1 cellular context compared by ENCODE assay signal in genomic region chr1:230680300-230681025, GRCh38.
A peak's percentile ranks its signal among the peaks of the same experiment; 100 is the strongest.
TF ChIP-seq lines count a peak whose summit lies in the region.

No MANE protein-coding gene starts in this region.

TF ChIP-seq in HepG2, 621 proteins besides CTCF, POLR2A, EP300 and RAD21 (continued from another document and continues in another):
- peak; percentile 76 for TF ChIP-seq PAXIP1 (CRISPR knock-in tag; conservative IDR thresholded peaks at IDR 0.05)
- TF ChIP-seq, protein P1, sequence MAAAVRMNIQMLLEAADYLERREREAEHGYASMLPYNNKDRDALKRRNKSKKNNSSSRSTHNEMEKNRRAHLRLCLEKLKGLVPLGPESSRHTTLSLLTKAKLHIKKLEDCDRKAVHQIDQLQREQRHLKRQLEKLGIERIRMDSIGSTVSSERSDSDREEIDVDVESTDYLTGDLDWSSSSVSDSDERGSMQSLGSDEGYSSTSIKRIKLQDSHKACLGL (CRISPR knock-in tag; IDR thresholded peaks at IDR 0.05): no peak
- no peak for TF ChIP-seq SATB2 (CRISPR knock-in tag; IDR thresholded peaks at IDR 0.05)
- TF ChIP-seq PRPF4 (IDR thresholded peaks at IDR 0.05; ENCODE audit: low read depth, low read length, poor library complexity, severe bottlenecking): no peak
- TF ChIP-seq HOXA7 (CRISPR knock-in tag; IDR thresholded peaks at IDR 0.05): no peak
- no peak for TF ChIP-seq HOXA9 (CRISPR knock-in tag; IDR thresholded peaks at IDR 0.05; ENCODE audit: borderline replicate concordance)
- peak; percentile 89 for TF ChIP-seq GATAD2A (CRISPR knock-in tag; IDR thresholded peaks at IDR 0.05)
- no peak for TF ChIP-seq ZNF337 (CRISPR knock-in tag; IDR thresholded peaks at IDR 0.05; ENCODE audit: borderline replicate concordance, low read depth)
- 0 out of 2 replicates have a peak, but pooled peaks have one; percentile 23 for TF ChIP-seq FOXA1 (IDR thresholded peaks at IDR 0.05)
- TF ChIP-seq FOXA1 (CRISPR knock-in tag; IDR thresholded peaks at IDR 0.05): peak; percentile 56
- TF ChIP-seq SOX5 (CRISPR knock-in tag; IDR thresholded peaks at IDR 0.05; ENCODE audit: borderline replicate concordance): peak; percentile 92; the same call in 1 of the 2 replicates
- TF ChIP-seq ZFP91 (CRISPR knock-in tag; IDR thresholded peaks at IDR 0.05; ENCODE audit: borderline replicate concordance): no peak
- no peak for TF ChIP-seq RXRA (CRISPR knock-in tag; IDR thresholded peaks at IDR 0.05)
- no peak for TF ChIP-seq ZNF501 (CRISPR knock-in tag; IDR thresholded peaks at IDR 0.05)
- no peak for TF ChIP-seq ZNF704 (CRISPR knock-in tag; IDR thresholded peaks at IDR 0.05; ENCODE audit: borderline replicate concordance)
- TF ChIP-seq GABPA (IDR thresholded peaks at IDR 0.05; ENCODE audit: low read depth, low read length): no peak
- TF ChIP-seq GABPA (CRISPR knock-in tag; IDR thresholded peaks at IDR 0.05; ENCODE audit: low read depth): no peak
- no peak for TF ChIP-seq CHD2 (IDR thresholded peaks at IDR 0.05; ENCODE audit: low read depth, low read length)
- no peak for TF ChIP-seq ZNF460 (CRISPR knock-in tag; IDR thresholded peaks at IDR 0.05; ENCODE audit: borderline replicate concordance)
- no peak for TF ChIP-seq ZNF605 (CRISPR knock-in tag; IDR thresholded peaks at IDR 0.05)
- peak; percentile 81 for TF ChIP-seq TFAP4 (IDR thresholded peaks at IDR 0.05; ENCODE audit: borderline replicate concordance, low read depth)
- TF ChIP-seq ASH2L (IDR thresholded peaks at IDR 0.05; ENCODE audit: insufficient read length, low read depth, low read length): peak; percentile 49
- no peak; the same call in 1 of the 2 replicates for TF ChIP-seq NFE2L2 (IDR thresholded peaks at IDR 0.05; ENCODE audit: low read length)
- no peak for TF ChIP-seq ZNF644 (CRISPR knock-in tag; IDR thresholded peaks at IDR 0.05; ENCODE audit: low read depth)
- TF ChIP-seq ZNF44 (CRISPR knock-in tag; IDR thresholded peaks at IDR 0.05): no peak
- TF ChIP-seq SIN3A (IDR thresholded peaks at IDR 0.05; ENCODE audit: borderline replicate concordance, low read depth, low read length): no peak
- TF ChIP-seq TSC22D2 (CRISPR knock-in tag; IDR thresholded peaks at IDR 0.05; ENCODE audit: borderline replicate concordance): no peak
- TF ChIP-seq NCOR1 (IDR thresholded peaks at IDR 0.05; ENCODE audit: borderline replicate concordance, low read length): peak; percentile 65; the same call in 1 of the 2 replicates
- TF ChIP-seq, protein P2, sequence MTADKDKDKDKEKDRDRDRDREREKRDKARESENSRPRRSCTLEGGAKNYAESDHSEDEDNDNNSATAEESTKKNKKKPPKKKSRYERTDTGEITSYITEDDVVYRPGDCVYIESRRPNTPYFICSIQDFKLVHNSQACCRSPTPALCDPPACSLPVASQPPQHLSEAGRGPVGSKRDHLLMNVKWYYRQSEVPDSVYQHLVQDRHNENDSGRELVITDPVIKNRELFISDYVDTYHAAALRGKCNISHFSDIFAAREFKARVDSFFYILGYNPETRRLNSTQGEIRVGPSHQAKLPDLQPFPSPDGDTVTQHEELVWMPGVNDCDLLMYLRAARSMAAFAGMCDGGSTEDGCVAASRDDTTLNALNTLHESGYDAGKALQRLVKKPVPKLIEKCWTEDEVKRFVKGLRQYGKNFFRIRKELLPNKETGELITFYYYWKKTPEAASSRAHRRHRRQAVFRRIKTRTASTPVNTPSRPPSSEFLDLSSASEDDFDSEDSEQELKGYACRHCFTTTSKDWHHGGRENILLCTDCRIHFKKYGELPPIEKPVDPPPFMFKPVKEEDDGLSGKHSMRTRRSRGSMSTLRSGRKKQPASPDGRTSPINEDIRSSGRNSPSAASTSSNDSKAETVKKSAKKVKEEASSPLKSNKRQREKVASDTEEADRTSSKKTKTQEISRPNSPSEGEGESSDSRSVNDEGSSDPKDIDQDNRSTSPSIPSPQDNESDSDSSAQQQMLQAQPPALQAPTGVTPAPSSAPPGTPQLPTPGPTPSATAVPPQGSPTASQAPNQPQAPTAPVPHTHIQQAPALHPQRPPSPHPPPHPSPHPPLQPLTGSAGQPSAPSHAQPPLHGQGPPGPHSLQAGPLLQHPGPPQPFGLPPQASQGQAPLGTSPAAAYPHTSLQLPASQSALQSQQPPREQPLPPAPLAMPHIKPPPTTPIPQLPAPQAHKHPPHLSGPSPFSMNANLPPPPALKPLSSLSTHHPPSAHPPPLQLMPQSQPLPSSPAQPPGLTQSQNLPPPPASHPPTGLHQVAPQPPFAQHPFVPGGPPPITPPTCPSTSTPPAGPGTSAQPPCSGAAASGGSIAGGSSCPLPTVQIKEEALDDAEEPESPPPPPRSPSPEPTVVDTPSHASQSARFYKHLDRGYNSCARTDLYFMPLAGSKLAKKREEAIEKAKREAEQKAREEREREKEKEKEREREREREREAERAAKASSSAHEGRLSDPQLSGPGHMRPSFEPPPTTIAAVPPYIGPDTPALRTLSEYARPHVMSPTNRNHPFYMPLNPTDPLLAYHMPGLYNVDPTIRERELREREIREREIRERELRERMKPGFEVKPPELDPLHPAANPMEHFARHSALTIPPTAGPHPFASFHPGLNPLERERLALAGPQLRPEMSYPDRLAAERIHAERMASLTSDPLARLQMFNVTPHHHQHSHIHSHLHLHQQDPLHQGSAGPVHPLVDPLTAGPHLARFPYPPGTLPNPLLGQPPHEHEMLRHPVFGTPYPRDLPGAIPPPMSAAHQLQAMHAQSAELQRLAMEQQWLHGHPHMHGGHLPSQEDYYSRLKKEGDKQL (CRISPR knock-in tag; IDR thresholded peaks at IDR 0.05; ENCODE audit: low read depth): 0 out of 2 replicates have a peak, but pooled peaks have one; percentile 23
- no peak for TF ChIP-seq ZMYM4 (CRISPR knock-in tag; IDR thresholded peaks at IDR 0.05)
- no peak for TF ChIP-seq CCDC6 (CRISPR knock-in tag; IDR thresholded peaks at IDR 0.05)
- TF ChIP-seq, protein P3, sequence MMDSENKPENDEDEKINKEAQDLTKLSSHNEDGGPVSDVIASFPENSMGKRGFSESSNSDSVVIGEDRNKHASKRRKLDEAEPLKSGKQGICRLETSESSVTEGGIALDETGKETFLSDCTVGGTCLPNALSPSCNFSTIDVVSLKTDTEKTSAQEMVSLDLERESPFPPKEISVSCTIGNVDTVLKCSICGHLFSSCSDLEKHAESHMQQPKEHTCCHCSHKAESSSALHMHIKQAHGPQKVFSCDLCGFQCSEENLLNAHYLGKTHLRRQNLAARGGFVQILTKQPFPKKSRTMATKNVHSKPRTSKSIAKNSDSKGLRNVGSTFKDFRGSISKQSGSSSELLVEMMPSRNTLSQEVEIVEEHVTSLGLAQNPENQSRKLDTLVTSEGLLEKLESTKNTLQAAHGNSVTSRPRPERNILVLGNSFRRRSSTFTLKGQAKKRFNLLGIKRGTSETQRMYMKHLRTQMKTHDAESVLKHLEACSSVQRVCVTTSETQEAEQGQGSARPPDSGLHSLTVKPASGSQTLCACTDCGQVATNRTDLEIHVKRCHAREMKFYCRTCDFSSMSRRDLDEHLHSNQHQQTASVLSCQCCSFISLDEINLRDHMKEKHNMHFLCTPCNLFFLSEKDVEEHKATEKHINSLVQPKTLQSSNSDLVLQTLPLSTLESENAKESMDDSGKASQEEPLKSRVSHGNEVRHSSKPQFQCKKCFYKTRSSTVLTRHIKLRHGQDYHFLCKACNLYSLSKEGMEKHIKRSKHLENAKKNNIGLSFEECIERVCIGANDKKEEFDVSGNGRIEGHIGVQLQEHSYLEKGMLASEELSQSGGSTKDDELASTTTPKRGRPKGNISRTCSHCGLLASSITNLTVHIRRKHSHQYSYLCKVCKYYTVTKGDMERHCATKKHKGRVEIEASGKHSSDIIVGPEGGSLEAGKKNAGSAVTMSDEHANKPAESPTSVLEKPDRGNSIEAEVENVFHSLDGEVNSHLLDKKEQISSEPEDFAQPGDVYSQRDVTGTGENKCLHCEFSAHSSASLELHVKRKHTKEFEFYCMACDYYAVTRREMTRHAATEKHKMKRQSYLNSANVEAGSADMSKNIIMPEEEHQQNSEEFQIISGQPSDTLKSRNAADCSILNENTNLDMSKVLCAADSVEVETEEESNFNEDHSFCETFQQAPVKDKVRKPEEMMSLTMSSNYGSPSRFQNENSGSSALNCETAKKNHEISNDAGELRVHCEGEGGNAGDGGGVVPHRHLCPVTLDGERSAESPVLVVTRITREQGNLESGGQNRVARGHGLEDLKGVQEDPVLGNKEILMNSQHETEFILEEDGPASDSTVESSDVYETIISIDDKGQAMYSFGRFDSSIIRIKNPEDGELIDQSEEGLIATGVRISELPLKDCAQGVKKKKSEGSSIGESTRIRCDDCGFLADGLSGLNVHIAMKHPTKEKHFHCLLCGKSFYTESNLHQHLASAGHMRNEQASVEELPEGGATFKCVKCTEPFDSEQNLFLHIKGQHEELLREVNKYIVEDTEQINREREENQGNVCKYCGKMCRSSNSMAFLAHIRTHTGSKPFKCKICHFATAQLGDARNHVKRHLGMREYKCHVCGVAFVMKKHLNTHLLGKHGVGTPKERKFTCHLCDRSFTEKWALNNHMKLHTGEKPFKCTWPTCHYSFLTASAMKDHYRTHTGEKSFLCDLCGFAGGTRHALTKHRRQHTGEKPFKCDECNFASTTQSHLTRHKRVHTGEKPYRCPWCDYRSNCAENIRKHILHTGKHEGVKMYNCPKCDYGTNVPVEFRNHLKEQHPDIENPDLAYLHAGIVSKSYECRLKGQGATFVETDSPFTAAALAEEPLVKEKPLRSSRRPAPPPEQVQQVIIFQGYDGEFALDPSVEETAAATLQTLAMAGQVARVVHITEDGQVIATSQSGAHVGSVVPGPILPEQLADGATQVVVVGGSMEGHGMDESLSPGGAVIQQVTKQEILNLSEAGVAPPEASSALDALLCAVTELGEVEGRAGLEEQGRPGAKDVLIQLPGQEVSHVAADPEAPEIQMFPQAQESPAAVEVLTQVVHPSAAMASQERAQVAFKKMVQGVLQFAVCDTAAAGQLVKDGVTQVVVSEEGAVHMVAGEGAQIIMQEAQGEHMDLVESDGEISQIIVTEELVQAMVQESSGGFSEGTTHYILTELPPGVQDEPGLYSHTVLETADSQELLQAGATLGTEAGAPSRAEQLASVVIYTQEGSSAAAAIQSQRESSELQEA (CRISPR knock-in tag; IDR thresholded peaks at IDR 0.05; ENCODE audit: not compliant biosample characterization): no peak
- no peak for TF ChIP-seq ZKSCAN1 (IDR thresholded peaks at IDR 0.05; ENCODE audit: low read length)
- TF ChIP-seq ATAD3A (CRISPR knock-in tag; IDR thresholded peaks at IDR 0.05): no peak
- TF ChIP-seq HHEX (CRISPR knock-in tag; IDR thresholded peaks at IDR 0.05): peak; percentile 60; the same call in 1 of the 2 replicates
- TF ChIP-seq ONECUT2 (CRISPR knock-in tag; IDR thresholded peaks at IDR 0.05): peak; percentile 89
- TF ChIP-seq MAFK (conservative IDR thresholded peaks at IDR 0.05 in 1 of 2, IDR thresholded peaks at IDR 0.05 in 1 of 2; ENCODE audit: low read length in 2 of 2): peak; percentile 89 to 93
- TF ChIP-seq RCOR2 (CRISPR knock-in tag; IDR thresholded peaks at IDR 0.05): no peak
- no peak for TF ChIP-seq ZNF296 (CRISPR knock-in tag; conservative IDR thresholded peaks at IDR 0.05)
- peak; percentile 80 for TF ChIP-seq FOXA3 (CRISPR knock-in tag; IDR thresholded peaks at IDR 0.05)
